16 cellular contexts compared by ENCODE assay signal in the genomic region with DNA sequence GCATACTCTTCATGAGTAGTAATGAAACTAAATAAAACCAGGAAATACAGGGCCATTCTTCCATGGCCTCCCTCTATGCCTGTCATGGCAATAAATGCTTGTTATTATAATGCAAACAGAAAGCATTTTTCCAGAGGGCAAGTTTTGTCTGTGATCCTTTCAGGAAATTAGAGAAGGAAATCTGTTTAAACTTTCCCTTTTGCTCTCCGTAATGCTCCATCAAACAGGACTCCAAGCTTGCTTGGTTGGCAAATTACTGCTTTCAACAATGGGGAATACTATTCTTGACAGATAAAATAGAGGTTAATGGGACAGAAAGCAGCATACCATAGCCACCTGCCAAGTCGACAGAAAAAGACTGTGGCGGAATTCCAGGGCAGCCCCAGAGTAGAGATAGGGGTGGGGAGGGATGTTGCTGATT.
DNase-seq lines count a peak whose midpoint lies in the region; ATAC-seq and TF ChIP-seq lines count a peak whose summit lies in the region.
"Had no signal": no experiment of that assay in that cellular context is flagged by ENCODE, and none has a peak within 500 bp of the region (broad histone marks: within the 10 kb centered on the region; RNA-seq: fewer than 3 reads in every experiment).

No MANE protein-coding gene starts in this region.

- no peak overlapping the region for H3K9ac ChIP-seq in endodermal cell (ENCODE audit: extremely low read depth, low read length, poor library complexity, severe bottlenecking)
- H3K9ac ChIP-seq: KMS-11 had no signal

- H3K4me1 ChIP-seq in endodermal cell (ENCODE audit: control insufficient read depth, insufficient read depth, low read length) (peaks cover 11% of the 10 kb centered on the region), tibial artery (peaks cover 0 to 41% (median 7%) of the 10 kb centered on the region in 4 donors), suprapubic skin (no peaks in the 10 kb centered on the region)
- H3K4me1 ChIP-seq: right lobe of liver had no signal

- DNase-seq in NCI-H1417 (lab: John Stamatoyannopoulos, UW), result peak in 2 of 3 experiments; percentile 5 to 30
- no peak for DNase-seq in NCI-H1417 treated with DMSO at 0.1 percent for 48 hours (lab: John Stamatoyannopoulos, UW)
- DNase-seq in endodermal cell, result no peak
- peak; percentile 51 to 85 for DNase-seq in lung microvascular endothelial cell (ENCODE audit: low read depth in 2 of 2)
- no peak for DNase-seq in tibial artery
- DNase-seq in suprapubic skin (ENCODE audit: low spot score in 2 of 2), result no peak
- DNase-seq in Calu3, result no peak
- DNase-seq: activated CD4-positive, alpha-beta T cell treated with anti-CD3 and anti-CD28 coated beads, Interleukin-2, amount 10 ng/mL, durations not matched to agents 7 days and 5 days; amniotic stem cell; NCI-H1694; right lobe of liver; T-helper 9 cell had no signal

- H3K9me3 ChIP-seq in endodermal cell (ENCODE audit: control insufficient read depth, low read length) (no peaks in the 10 kb centered on the region), tibial artery (no peaks in the 10 kb centered on the region), suprapubic skin (no peaks in the 10 kb centered on the region)
- H3K9me3 ChIP-seq: right lobe of liver had no signal

- H3K4me3 Mint-ChIP-seq in endodermal cell (no peak overlapping the region), Calu3 (ENCODE audit: low read depth, unreplicated experiment) (no peak overlapping the region)
- H3K4me3 Mint-ChIP-seq: activated CD4-positive, alpha-beta T cell treated with anti-CD3 and anti-CD28 coated beads, Interleukin-2, amount 10 ng/mL, durations not matched to agents 7 days and 5 days; stimulated activated memory B cell treated with anti-CD40 and anti-IgM and Interleukin-4, amounts not matched to agents 10 μg/mL and 1 μg/mL and 100 μg/mL, for 72 hours had no signal

- BruUV-seq in Calu3 (replicated peaks; lab: Mats Ljungman, UMichigan), result no TSS peak

- no peaks in the 10 kb centered on the region for H3K9me3 Mint-ChIP-seq in endodermal cell
- H3K9me3 Mint-ChIP-seq in Calu3 (ENCODE audit: low read depth, unreplicated experiment), result peaks cover 4% of the 10 kb centered on the region
- H3K9me3 Mint-ChIP-seq: activated CD4-positive, alpha-beta T cell treated with anti-CD3 and anti-CD28 coated beads, Interleukin-2, amount 10 ng/mL, durations not matched to agents 7 days and 5 days; stimulated activated memory B cell treated with anti-CD40 and anti-IgM and Interleukin-4, amounts not matched to agents 10 μg/mL and 1 μg/mL and 100 μg/mL, for 72 hours had no signal

- H3K4me1 Mint-ChIP-seq in endodermal cell (peaks cover 23% of the 10 kb centered on the region), Calu3 (ENCODE audit: low read depth, unreplicated experiment) (no peaks in the 10 kb centered on the region)
- H3K4me1 Mint-ChIP-seq: activated CD4-positive, alpha-beta T cell treated with anti-CD3 and anti-CD28 coated beads, Interleukin-2, amount 10 ng/mL, durations not matched to agents 7 days and 5 days; stimulated activated memory B cell treated with anti-CD40 and anti-IgM and Interleukin-4, amounts not matched to agents 10 μg/mL and 1 μg/mL and 100 μg/mL, for 72 hours had no signal

- H3K36me3 Mint-ChIP-seq in endodermal cell (ENCODE audit: low read depth) (no peaks in the 10 kb centered on the region), Calu3 (ENCODE audit: insufficient read depth, unreplicated experiment) (no peaks in the 10 kb centered on the region)
- H3K36me3 Mint-ChIP-seq: stimulated activated memory B cell treated with anti-CD40 and anti-IgM and Interleukin-4, amounts not matched to agents 10 μg/mL and 1 μg/mL and 100 μg/mL, for 72 hours had no signal

- no peak for TF ChIP-seq POLR2A in suprapubic skin (IDR thresholded peaks at IDR 0.05)

- peak overlapping the region; percentile 42 for H3K27ac ChIP-seq in endodermal cell (ENCODE audit: low read depth, low read length)
- peak overlapping the region; percentile 23 to 40 for H3K27ac ChIP-seq in tibial artery
- H3K27ac ChIP-seq in suprapubic skin, result no peak overlapping the region
- H3K27ac ChIP-seq: 22Rv1, KMS-11, right lobe of liver had no signal

- CTCF ChIA-PET in Calu3 (lab: Charles Lee), result no interaction called here

- H3K36me3 ChIP-seq in endodermal cell (ENCODE audit: control insufficient read depth, insufficient read depth, low read length) (no peaks in the 10 kb centered on the region), tibial artery (no peaks in the 10 kb centered on the region), suprapubic skin (no peaks in the 10 kb centered on the region)
- H3K36me3 ChIP-seq: right lobe of liver had no signal

- H3K27me3 ChIP-seq in endodermal cell (ENCODE audit: control insufficient read depth, insufficient read depth, low read length, poor library complexity, severe bottlenecking), result peaks cover 10% of the 10 kb centered on the region
- no peaks in the 10 kb centered on the region for H3K27me3 ChIP-seq in tibial artery
- H3K27me3 ChIP-seq in suprapubic skin, result no peaks in the 10 kb centered on the region
- H3K27me3 ChIP-seq: right lobe of liver had no signal

- no peak for ATAC-seq in HG02642 (IDR thresholded peaks at IDR 0.05; ENCODE audit: poor library complexity, unreplicated experiment)
- ATAC-seq: stimulated activated memory B cell treated with anti-CD40 and anti-IgM and Interleukin-4, amounts not matched to agents 10 μg/mL and 1 μg/mL and 100 μg/mL, for 72 hours had no signal

- H3K4me3 ChIP-seq in endodermal cell (ENCODE audit: low read length) (no peak overlapping the region), tibial artery (no peak overlapping the region), suprapubic skin (no peak overlapping the region)
- H3K4me3 ChIP-seq: right lobe of liver had no signal

- H3K27me3 Mint-ChIP-seq in endodermal cell (ENCODE audit: insufficient read depth) (peaks cover 66% of the 10 kb centered on the region), Calu3 (ENCODE audit: unreplicated experiment) (no peaks in the 10 kb centered on the region)
- H3K27me3 Mint-ChIP-seq: stimulated activated memory B cell treated with anti-CD40 and anti-IgM and Interleukin-4, amounts not matched to agents 10 μg/mL and 1 μg/mL and 100 μg/mL, for 72 hours had no signal

- TF ChIP-seq CTCF in endodermal cell (conservative IDR thresholded peaks at IDR 0.05) (no peak), tibial artery (IDR thresholded peaks at IDR 0.05) (no peak), suprapubic skin (IDR thresholded peaks at IDR 0.05) (no peak), Calu3 (IDR thresholded peaks at IDR 0.05; ENCODE audit: unreplicated experiment) (no peak)

- WGBS in endodermal cell (ENCODE audit: insufficient coverage in 1 of 2, insufficient read length in 1 of 2), 2 experiments, result 71% methylated on average over 3 of the region's 3 CpGs; no CpG with 5 or more reads in 1 of the 2 experiments
- 37% methylated on average over 3 of the region's 3 CpGs for WGBS in suprapubic skin

- no peak for TF ChIP-seq EP300 in suprapubic skin (IDR thresholded peaks at IDR 0.05)

- intact Hi-C loops in tibial artery (cut with DNase I; ENCODE audit: low total_unique reads), result no loop called here
- intact Hi-C loops in Calu3 (cut with micrococcal nuclease; ENCODE audit: unreplicated experiment), result no loop called here

- H3K27ac Mint-ChIP-seq in endodermal cell (no peak overlapping the region), Calu3 (ENCODE audit: unreplicated experiment) (no peak overlapping the region)
- H3K27ac Mint-ChIP-seq: activated CD4-positive, alpha-beta T cell treated with anti-CD3 and anti-CD28 coated beads, Interleukin-2, amount 10 ng/mL, durations not matched to agents 7 days and 5 days; stimulated activated memory B cell treated with anti-CD40 and anti-IgM and Interleukin-4, amounts not matched to agents 10 μg/mL and 1 μg/mL and 100 μg/mL, for 72 hours had no signal

Comparison
In these comparisons a context has a peak if more than half of its experiments do, and no peak if none do; other contexts are left out.
1. DNase-seq: peak in NCI-H1417 (2 of 3) and lung microvascular endothelial cell (2 of 2); none in NCI-H1417 treated with DMSO at 0.1 percent for 48 hours (single experiment), endodermal cell (single experiment), tibial artery (0 of 2), suprapubic skin (0 of 2) and Calu3 (single experiment).